Comparison of ENCODE assay signal across 16 cellular contexts in genomic region chr2:24580561-24580960, GRCh38.
"Had no signal": no experiment of that assay in that cellular context is flagged by ENCODE, and none has a peak within 500 bp of the region (broad histone marks: within the 10 kb centered on the region; RNA-seq: fewer than 3 reads in every experiment).

No MANE protein-coding gene starts in this region.

- H3K27me3 ChIP-seq: adrenal gland, heart right ventricle, thyroid gland had no signal

- H3K9me3 ChIP-seq: adrenal gland, heart right ventricle, thyroid gland had no signal

- H3K27ac ChIP-seq: adrenal gland, coronary artery, heart right ventricle, thyroid gland, VCaP had no signal

- H3K36me3 ChIP-seq: adrenal gland, thyroid gland had no signal

- DNase-seq: activated CD4-positive, alpha-beta T cell treated with anti-CD3 and anti-CD28 coated beads for 4 hours; activated effector memory CD4-positive, alpha-beta T cell treated with Interleukin-2 at 50 U/mL for 16 hours; adrenal gland; caudate nucleus; effector CD8-positive, alpha-beta T cell; foreskin melanocyte; heart right ventricle; nephron progenitor cell; SIG-M5; stimulated activated CD4-positive, alpha-beta T cell treated with anti-CD3 and anti-CD28 coated beads, Interleukin-12 subunit alpha, Interleukin-12 subunit beta, amount 100 ng/mL, for 4 hours; stimulated activated CD4-positive, alpha-beta T cell treated with anti-CD3 and anti-CD28 coated beads, Interleukin-2, amount 100 ng/mL, for 48 hours; T1000; thyroid gland had no signal

- H3K27ac Mint-ChIP-seq: nephron progenitor cell had no signal

- H3K4me3 ChIP-seq: adrenal gland, coronary artery, heart right ventricle, thyroid gland had no signal

- H3K4me3 Mint-ChIP-seq: nephron progenitor cell had no signal

- ATAC-seq: sciatic nerve had no signal
